In genomic region chr6:95133578-95133977, GRCh38 we compare ENCODE assay signal across 12 cellular contexts.
A peak's percentile ranks its signal among the peaks of the same experiment; 100 is the strongest.
DNase-seq lines count a peak whose midpoint lies in the region; FAIRE-seq and TF ChIP-seq lines count a peak whose summit lies in the region.
"Had no signal": no experiment of that assay in that cellular context is flagged by ENCODE, and none has a peak within 500 bp of the region (broad histone marks: within the 10 kb centered on the region; RNA-seq: fewer than 3 reads in every experiment).

No MANE protein-coding gene starts in this region.

- H2AFZ ChIP-seq in Karpas-422 (ENCODE audit: low read length) = no peak overlapping the region

- no peak overlapping the region for H3K4me3 ChIP-seq in Karpas-422 (ENCODE audit: low read length)
- no peak overlapping the region for H3K4me3 ChIP-seq in tibial artery
- H3K4me3 ChIP-seq: adrenal gland, esophagus squamous epithelium, lung, right atrium auricular region had no signal

- H3K9ac ChIP-seq in Karpas-422 (ENCODE audit: low read length) = no peak overlapping the region

- H4K20me1 ChIP-seq in Karpas-422 (ENCODE audit: insufficient read depth, low read depth, low read length) = no peaks in the 10 kb centered on the region

- DNase-seq in Karpas-422 = peak; percentile 50
- peak; percentile 49 for DNase-seq in SW480 (ENCODE audit: low spot score)
- DNase-seq in kidney tubule cell (ENCODE audit: low spot score) = peak; percentile 18
- no peak for DNase-seq in tibial artery
- no peak for DNase-seq in activated CD4-positive, CD25-positive, alpha-beta regulatory T cell (lab: John Stamatoyannopoulos, UW)
- no peak for DNase-seq in RCC 7860 (ENCODE audit: low spot score)
- DNase-seq: adrenal gland, esophagus squamous epithelium, GF-D8 had no signal

- H3K27ac ChIP-seq in Karpas-422 (ENCODE audit: low read length) (no peak overlapping the region), tibial artery (no peak overlapping the region)
- H3K27ac ChIP-seq: adrenal gland, esophagus squamous epithelium, right atrium auricular region had no signal

- H3K9me2 ChIP-seq in Karpas-422 (replicated peaks; ENCODE audit: insufficient read depth, low read length) = no peaks in the 10 kb centered on the region

- intact Hi-C loops in tibial artery (cut with DNase I; ENCODE audit: low total_unique reads) = no loop called here

- H3K4me1 ChIP-seq in Karpas-422 (ENCODE audit: low read length) (peaks cover 9% of the 10 kb centered on the region), tibial artery (no peaks in the 10 kb centered on the region)
- H3K4me1 ChIP-seq: adrenal gland, esophagus squamous epithelium, right atrium auricular region had no signal

- H3K27me3 ChIP-seq in Karpas-422 (ENCODE audit: low read length) (no peaks in the 10 kb centered on the region), tibial artery (no peaks in the 10 kb centered on the region)
- H3K27me3 ChIP-seq: adrenal gland, esophagus squamous epithelium, right atrium auricular region had no signal

- TF ChIP-seq CTCF in GM12873 (IDR thresholded peaks at IDR 0.05; ENCODE audit: insufficient read depth, low read depth, low read length, missing control alignments) (peak; percentile 7), tibial artery (IDR thresholded peaks at IDR 0.05) (no peak)

- H3K9me3 ChIP-seq in Karpas-422 (ENCODE audit: low read length) = no peaks in the 10 kb centered on the region
- no peaks in the 10 kb centered on the region for H3K9me3 ChIP-seq in tibial artery
- H3K9me3 ChIP-seq: adrenal gland, esophagus squamous epithelium, right atrium auricular region had no signal

- H3K79me2 ChIP-seq in Karpas-422 (ENCODE audit: low read length) = no peaks in the 10 kb centered on the region

- no peaks in the 10 kb centered on the region for H3K36me3 ChIP-seq in Karpas-422 (ENCODE audit: insufficient read depth, low read length)
- no peaks in the 10 kb centered on the region for H3K36me3 ChIP-seq in tibial artery
- H3K36me3 ChIP-seq: adrenal gland, esophagus squamous epithelium, right atrium auricular region had no signal

- no peak overlapping the region for H3K4me2 ChIP-seq in Karpas-422 (ENCODE audit: low read depth, low read length, poor library complexity, severe bottlenecking)

- FAIRE-seq in RCC 7860 (lab: Jason Lieb, UNC) = no peak

Comparison
In these comparisons a context has a peak if more than half of its experiments do, and no peak if none do; other contexts are left out.
1. DNase-seq: peak in Karpas-422 (single experiment), SW480 (single experiment) and kidney tubule cell (single experiment); none in tibial artery (0 of 2), activated CD4-positive, CD25-positive, alpha-beta regulatory T cell (0 of 4) and RCC 7860 (single experiment).